In genomic region chr1:223038288-223039006, GRCh38 we compare ENCODE assay signal across 2 cellular contexts.
TF ChIP-seq lines count a peak whose summit lies in the region.

No MANE protein-coding gene starts in this region.

TF ChIP-seq in HepG2, 621 proteins besides CTCF, POLR2A, EP300 and RAD21 (continued from another document):
- 0 out of 2 replicates have a peak, but pooled peaks have one; percentile 3 for TF ChIP-seq ARID4A (CRISPR knock-in tag; IDR thresholded peaks at IDR 0.05; ENCODE audit: borderline replicate concordance)

TF ChIP-seq in SK-N-SH treated with all-trans-retinoic acid at 6 μM for 48 hours, 23 proteins besides CTCF, POLR2A, EP300 and RAD21:
- TF ChIP-seq TSHZ2 (CRISPR knock-in tag; IDR thresholded peaks at IDR 0.05): no peak
- TF ChIP-seq ZNF70 (CRISPR knock-in tag; IDR thresholded peaks at IDR 0.05): no peak
- TF ChIP-seq, protein P1, sequence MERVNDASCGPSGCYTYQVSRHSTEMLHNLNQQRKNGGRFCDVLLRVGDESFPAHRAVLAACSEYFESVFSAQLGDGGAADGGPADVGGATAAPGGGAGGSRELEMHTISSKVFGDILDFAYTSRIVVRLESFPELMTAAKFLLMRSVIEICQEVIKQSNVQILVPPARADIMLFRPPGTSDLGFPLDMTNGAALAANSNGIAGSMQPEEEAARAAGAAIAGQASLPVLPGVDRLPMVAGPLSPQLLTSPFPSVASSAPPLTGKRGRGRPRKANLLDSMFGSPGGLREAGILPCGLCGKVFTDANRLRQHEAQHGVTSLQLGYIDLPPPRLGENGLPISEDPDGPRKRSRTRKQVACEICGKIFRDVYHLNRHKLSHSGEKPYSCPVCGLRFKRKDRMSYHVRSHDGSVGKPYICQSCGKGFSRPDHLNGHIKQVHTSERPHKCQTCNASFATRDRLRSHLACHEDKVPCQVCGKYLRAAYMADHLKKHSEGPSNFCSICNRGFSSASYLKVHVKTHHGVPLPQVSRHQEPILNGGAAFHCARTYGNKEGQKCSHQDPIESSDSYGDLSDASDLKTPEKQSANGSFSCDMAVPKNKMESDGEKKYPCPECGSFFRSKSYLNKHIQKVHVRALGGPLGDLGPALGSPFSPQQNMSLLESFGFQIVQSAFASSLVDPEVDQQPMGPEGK (CRISPR knock-in tag; IDR thresholded peaks at IDR 0.05; ENCODE audit: borderline replicate concordance): no peak
- no peak for TF ChIP-seq BACH2 (CRISPR knock-in tag; IDR thresholded peaks at IDR 0.05; ENCODE audit: borderline replicate concordance)
- no peak for TF ChIP-seq ESRRG (CRISPR knock-in tag; IDR thresholded peaks at IDR 0.05)
- TF ChIP-seq ARNTL (CRISPR knock-in tag; IDR thresholded peaks at IDR 0.05; ENCODE audit: borderline replicate concordance, low read depth): no peak
- no peak for TF ChIP-seq GLIS3 (CRISPR knock-in tag; IDR thresholded peaks at IDR 0.05)
